In the genomic region with DNA sequence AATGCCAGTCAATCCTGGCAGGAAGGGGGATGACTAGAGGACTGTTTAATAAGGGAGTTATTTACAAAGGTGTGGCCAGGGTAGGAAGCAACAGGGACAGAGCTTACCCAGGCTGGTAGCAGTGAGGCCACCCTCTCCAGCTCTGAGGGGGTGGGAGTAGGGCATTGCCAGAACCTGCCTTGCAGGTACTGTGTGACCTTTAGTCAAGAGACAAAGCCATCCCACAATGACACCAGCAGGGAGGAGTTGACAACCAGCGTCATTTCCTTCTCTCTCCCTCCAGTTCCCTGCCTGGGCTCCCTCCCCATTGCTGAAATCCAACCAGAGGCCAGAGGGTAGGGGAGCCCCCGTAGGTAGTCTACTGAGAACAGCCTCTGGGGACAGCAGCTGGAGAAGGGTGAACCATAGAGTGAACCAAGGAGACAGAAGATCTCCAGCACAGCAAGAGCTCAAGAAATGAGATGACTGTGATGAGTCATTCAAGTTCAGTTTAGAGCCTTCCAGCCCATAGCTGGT, we compare ENCODE assay signal across 9 cellular contexts. TPM values are rescaled to one million over a fixed set of nuclear protein-coding genes. Genes with fewer than 3 reads are reported as not detected.
DNase-seq lines count a peak whose midpoint lies in the region; ATAC-seq, FAIRE-seq and TF ChIP-seq lines count a peak whose summit lies in the region.
"Had no signal": no experiment of that assay in that cellular context is flagged by ENCODE, and none has a peak within 500 bp of the region (broad histone marks: within the 10 kb centered on the region; RNA-seq: fewer than 3 reads in every experiment).

No MANE protein-coding gene starts in this region.

- H3K27me3 ChIP-seq in colonic mucosa = no peaks in the 10 kb centered on the region
- H3K27me3 ChIP-seq: right atrium auricular region had no signal

- peak; percentile 88 for FAIRE-seq in GM19239 (lab: Jason Lieb, UNC)

- peak; percentile 53 for DNase-seq in COLO668 (lab: John Stamatoyannopoulos, UW; ENCODE audit: unreplicated experiment)
- no peak for DNase-seq in GM19239 (ENCODE audit: insufficient read length, low spot score)
- DNase-seq in colonic mucosa = peak; percentile 82
- DNase-seq in NCI-H1105 (lab: John Stamatoyannopoulos, UW) = no peak
- no peak for DNase-seq in OCI-M2 (lab: John Stamatoyannopoulos, UW; ENCODE audit: unreplicated experiment)
- DNase-seq in osteocyte (ENCODE audit: extremely low spot score, unreplicated experiment) = no peak

- H3K4me3 ChIP-seq in colonic mucosa = no peak overlapping the region
- H3K4me3 ChIP-seq: right atrium auricular region had no signal

- H3K36me3 ChIP-seq in colonic mucosa = no peaks in the 10 kb centered on the region
- H3K36me3 ChIP-seq: right atrium auricular region had no signal

- peaks cover 6% of the 10 kb centered on the region for H3K9me3 Mint-ChIP-seq in osteocyte (ENCODE audit: unreplicated experiment)

- no peaks in the 10 kb centered on the region for H3K4me1 ChIP-seq in colonic mucosa

- peak overlapping the region; percentile 47 for H3K27ac ChIP-seq in colonic mucosa
- H3K27ac ChIP-seq: right atrium auricular region had no signal

- peaks cover 2% of the 10 kb centered on the region for H3K36me3 Mint-ChIP-seq in osteocyte (ENCODE audit: unreplicated experiment)

- TF ChIP-seq CTCF in colonic mucosa (IDR thresholded peaks at IDR 0.05) (no peak), osteocyte (IDR thresholded peaks at IDR 0.05) (no peak)

- peaks cover 4% of the 10 kb centered on the region for H3K9me3 ChIP-seq in colonic mucosa

- peaks cover 34% of the 10 kb centered on the region for H3K27me3 Mint-ChIP-seq in osteocyte (ENCODE audit: unreplicated experiment)

- no peaks in the 10 kb centered on the region for H3K4me1 Mint-ChIP-seq in osteocyte (ENCODE audit: unreplicated experiment)

- intact Hi-C loops in colonic mucosa (cut with DNase I) = no loop called here

- ATAC-seq in HG03432 (IDR thresholded peaks at IDR 0.05; ENCODE audit: unreplicated experiment) = peak; percentile 83
- no peak for ATAC-seq in GM19455 (IDR thresholded peaks at IDR 0.05; ENCODE audit: unreplicated experiment)

- H3K9ac ChIP-seq in colonic mucosa (ENCODE audit: low read depth in 2 of 2, low read length in 2 of 2) = no peak overlapping the region

- H3K4me3 Mint-ChIP-seq in osteocyte (ENCODE audit: unreplicated experiment) = no peak overlapping the region

- H3K27ac Mint-ChIP-seq in osteocyte (ENCODE audit: unreplicated experiment) = no peak overlapping the region

RNA-seq across cellular contexts. Expression of gene SPATA13, which starts 33.3 kb away (rescaled TPM):
- total RNA-seq in colonic mucosa (10 to 100 TPM; 41.5 to 43.8 TPM), osteocyte (2.7 and 3.3 TPM in 2 replicates)

Comparison
In these comparisons a context has a peak if more than half of its experiments do, and no peak if none do; other contexts are left out.
1. DNase-seq: peak in COLO668 (single experiment) and colonic mucosa (single experiment); none in GM19239 (single experiment), NCI-H1105 (single experiment), OCI-M2 (single experiment) and osteocyte (single experiment).